35 cellular contexts compared by ENCODE assay signal in genomic region chr5:6253281-6253680, GRCh38.
"Had no signal": no experiment of that assay in that cellular context is flagged by ENCODE, and none has a peak within 500 bp of the region (broad histone marks: within the 10 kb centered on the region; RNA-seq: fewer than 3 reads in every experiment).

No MANE protein-coding gene starts in this region.

- H3K4me3 ChIP-seq: MG63 had no signal

- H3K27me3 ChIP-seq: MG63 had no signal

- H3K27ac ChIP-seq: KMS-11 had no signal

- DNase-seq: Karpas-422, Kasumi-1, KG1, MG63, MM.1S, MV-4-11, NCI-H1048, NCI-H1092, NCI-H1092 treated with DMSO at 0.1 percent for 48 hours, NCI-H1105, NCI-H1105 treated with DMSO at 0.1 percent for 48 hours, NCI-H1417, NCI-H1417 treated with DMSO at 0.1 percent for 48 hours, NCI-H1436, NCI-H1436 treated with DMSO at 0.1 percent for 48 hours, NCI-H146, NCI-H1694, NCI-H1694 treated with DMSO at 0.1 percent for 48 hours, NCI-H187, NCI-H187 treated with DMSO at 0.1 percent for 48 hours, NCI-H1930, NCI-H2029, NCI-H2029 treated with DMSO at 0.1 percent for 48 hours, NCI-H2081 treated with DMSO at 0.1 percent for 48 hours, NCI-H2107, NCI-H2171, NCI-H2171 treated with DMSO at 0.1 percent for 48 hours, NCI-H2227 treated with DMSO at 0.1 percent for 48 hours, NCI-H226, NCI-H345, NCI-H446, NCI-H446 treated with DMSO at 0.1 percent for 48 hours, NCI-H510A, NCI-H510A treated with DMSO at 0.1 percent for 48 hours had no signal

- H3K36me3 ChIP-seq: MG63 had no signal

- H3K4me2 ChIP-seq: KMS-11 had no signal

- H3K9ac ChIP-seq: KMS-11 had no signal
